9 cellular contexts compared by ENCODE assay signal in genomic region chr12:70660620-70661219, GRCh38. TPM values are rescaled to one million over a fixed set of nuclear protein-coding genes. Genes with fewer than 3 reads are reported as not detected.
DNase-seq lines count a peak whose midpoint lies in the region; ATAC-seq and TF ChIP-seq lines count a peak whose summit lies in the region.
"Had no signal": no experiment of that assay in that cellular context is flagged by ENCODE, and none has a peak within 500 bp of the region (broad histone marks: within the 10 kb centered on the region; RNA-seq: fewer than 3 reads in every experiment).

No MANE protein-coding gene starts in this region.

- POLR2A ChIA-PET in Panc1 (lab: Charles Lee) = no interaction called here

- no peak overlapping the region for H3K9ac ChIP-seq in trophoblast cell (ENCODE audit: low read length)

- CTCF ChIA-PET in Panc1 (lab: Charles Lee) = no interaction called here

- no peak overlapping the region for H3K4ac ChIP-seq in trophoblast cell (ENCODE audit: low read depth, low read length)

- WGBS in trophoblast cell (ENCODE audit: extremely low coverage, insufficient coverage, insufficient read length) = no CpG with 5 or more reads among the region's 5 CpGs
- 77 to 84% (median 82%) methylated on average over 5 of the region's 5 CpGs for WGBS in spleen, 5 donors

- H3K4me3 ChIP-seq in Panc1 (ENCODE audit: low read depth in 2 of 2, low read length in 2 of 2) = no peak overlapping the region
- H3K4me3 ChIP-seq in trophoblast cell (ENCODE audit: low read depth, low read length) = no peak overlapping the region
- H3K4me3 ChIP-seq in spleen = no peak overlapping the region

- H3K36me3 ChIP-seq in Panc1 (ENCODE audit: control insufficient read depth, insufficient read depth, low read length) (no peaks in the 10 kb centered on the region), trophoblast cell (ENCODE audit: control insufficient read depth in 1 of 2, insufficient read depth in 2 of 2, low read length in 2 of 2) (no peaks in the 10 kb centered on the region), spleen (no peaks in the 10 kb centered on the region)
- H3K36me3 ChIP-seq: WERI-Rb-1 had no signal

- H4K12ac ChIP-seq in trophoblast cell (ENCODE audit: low read depth, low read length) = no peak overlapping the region

- no peak overlapping the region for H2BK12ac ChIP-seq in trophoblast cell (ENCODE audit: low read length)

- H3K4me1 ChIP-seq in Panc1 (ENCODE audit: control insufficient read depth, insufficient read depth, low read length) = no peaks in the 10 kb centered on the region; the same call in 1 of the 2 replicates
- peaks cover 0 to 1% of the 10 kb centered on the region in 2 experiments for H3K4me1 ChIP-seq in trophoblast cell (ENCODE audit: control insufficient read depth in 1 of 2, insufficient read depth in 2 of 2, low read length in 2 of 2)
- no peaks in the 10 kb centered on the region for H3K4me1 ChIP-seq in spleen

- H4K8ac ChIP-seq in trophoblast cell (ENCODE audit: low read depth, low read length) = no peak overlapping the region

- H2BK5ac ChIP-seq in trophoblast cell (ENCODE audit: low read depth, low read length, poor library complexity) = no peak overlapping the region

- H2AK5ac ChIP-seq in trophoblast cell (ENCODE audit: low read length) = no peak overlapping the region

- no peaks in the 10 kb centered on the region for H3K79me1 ChIP-seq in trophoblast cell (ENCODE audit: low read length)

- no TSS peak for BruUV-seq in Panc1 (replicated peaks; lab: Mats Ljungman, UMichigan)

- H3K79me2 ChIP-seq in trophoblast cell (ENCODE audit: control insufficient read depth, insufficient read depth, low read length, poor library complexity) = no peaks in the 10 kb centered on the region

- H3K23ac ChIP-seq in trophoblast cell (ENCODE audit: low read length) = no peak overlapping the region

- intact Hi-C loops in Panc1 (cut with micrococcal nuclease; ENCODE audit: unreplicated experiment) = no loop called here
- intact Hi-C loops in spleen (cut with DNase I; ENCODE audit: low total_unique reads) = no loop called here

- peak; percentile 61 for TF ChIP-seq POLR2A in erythroblast (IDR thresholded peaks at IDR 0.05; ENCODE audit: low read length)
- no peak for TF ChIP-seq POLR2A in spleen (IDR thresholded peaks at IDR 0.05)

- TF ChIP-seq CTCF in Panc1 (IDR thresholded peaks at IDR 0.05) = no peak
- no peak for TF ChIP-seq CTCF in spleen (IDR thresholded peaks at IDR 0.05 in 8 of 11, conservative IDR thresholded peaks at IDR 0.05 in 3 of 11)

- no peaks in the 10 kb centered on the region for H3K27me3 ChIP-seq in Panc1 (ENCODE audit: control insufficient read depth, insufficient read depth, low read length)
- H3K27me3 ChIP-seq in trophoblast cell (ENCODE audit: insufficient read depth, low read length) = no peaks in the 10 kb centered on the region
- H3K27me3 ChIP-seq in spleen (replicated peaks in 1 of 7) = no peaks in the 10 kb centered on the region

- ATAC-seq in GM21576 (IDR thresholded peaks at IDR 0.05; ENCODE audit: unreplicated experiment) (peak; percentile 61), Panc1 (no peak), GM18868 (IDR thresholded peaks at IDR 0.05; ENCODE audit: unreplicated experiment) (no peak), GM21528 (IDR thresholded peaks at IDR 0.05; ENCODE audit: low FRiP score, unreplicated experiment) (no peak)

- H3K27ac ChIP-seq in Panc1 (ENCODE audit: low read length) (no peak overlapping the region), trophoblast cell (ENCODE audit: low read depth, low read length) (no peak overlapping the region), spleen (no peak overlapping the region)
- H3K27ac ChIP-seq: WERI-Rb-1 had no signal

- H2AFZ ChIP-seq in trophoblast cell (ENCODE audit: insufficient read depth, low read length, poor library complexity) = no peak overlapping the region

- H2BK120ac ChIP-seq in trophoblast cell (ENCODE audit: insufficient read depth, low read length, poor library complexity) = no peak overlapping the region

- no peak overlapping the region for H3K18ac ChIP-seq in trophoblast cell (ENCODE audit: low read length)

- no peak overlapping the region for H3K4me2 ChIP-seq in trophoblast cell (ENCODE audit: low read length)

- H3K14ac ChIP-seq in trophoblast cell (ENCODE audit: low read length) = no peak overlapping the region

- H3K9me3 ChIP-seq in Panc1 (ENCODE audit: control insufficient read depth, insufficient read depth, low read depth, low read length) (no peaks in the 10 kb centered on the region), trophoblast cell (ENCODE audit: insufficient read depth, low read depth, low read length) (no peaks in the 10 kb centered on the region), spleen (no peaks in the 10 kb centered on the region)

- DNase-seq in Panc1 (ENCODE audit: low read depth, low spot score) (peak; percentile 13), erythroblast (lab: John Stamatoyannopoulos, UW) (peak; percentile 49 to 73), trophoblast cell (peak; percentile 2 to 3), spleen (no peak)
- DNase-seq: NCI-H187 treated with DMSO at 0.1 percent for 48 hours, WERI-Rb-1 had no signal

- no peak overlapping the region for H4K91ac ChIP-seq in trophoblast cell (ENCODE audit: low read depth, low read length)

- in situ Hi-C loops in Panc1 (cut with HindIII; ENCODE audit: low pct_unique_long_range_greater_than_20kb, low sequenced_read_pairs) = no loop called here

RNA-seq across cellular contexts. Expression of gene PTPRB, which starts 23.5 kb away (rescaled TPM):
- 0.33 TPM for total RNA-seq in Panc1 (2021; ENCODE audit: unreplicated experiment)
- not detected for polyA plus RNA-seq in Panc1 (2012; ENCODE audit: insufficient read length)
- 0.21 and 0.25 TPM in 2 replicates for polyA plus RNA-seq in trophoblast cell (2013)
- 100 to 1,000 TPM in 6 of 7 donors, 10 to 100 TPM in 1; 57.7 to 252 (median 123) TPM for total RNA-seq in spleen
- 10 to 100 TPM in 1 of 3 donors, 1 to 10 TPM in 2; 3.7 to 12.3 (median 6.5) TPM for polyA plus RNA-seq in spleen

Comparison
In these comparisons a context has a peak if more than half of its experiments do, and no peak if none do; other contexts are left out.
1. RNA of gene PTPRB, which starts 23.5 kb away (total RNA-seq): 57.7 to 252 TPM in spleen; 0.33 TPM in Panc1 (single experiment); every median in the first group is over 10 times any median in the second.